ENCODE assay signal across 19 cellular contexts in genomic region chr11:76891285-76891684, GRCh38. TPM values are rescaled to one million over a fixed set of nuclear protein-coding genes. Genes with fewer than 3 reads are reported as not detected.
DNase-seq lines count a peak whose midpoint lies in the region; ATAC-seq and TF ChIP-seq lines count a peak whose summit lies in the region.
"Had no signal": no experiment of that assay in that cellular context is flagged by ENCODE, and none has a peak within 500 bp of the region (broad histone marks: within the 10 kb centered on the region; RNA-seq: fewer than 3 reads in every experiment).

No MANE protein-coding gene starts in this region.

- BruUV-seq in HCT116 (replicated peaks; lab: Mats Ljungman, UMichigan): no TSS peak

- H3K4me1 Mint-ChIP-seq in GM23338: peaks cover 4% of the 10 kb centered on the region
- H3K4me1 Mint-ChIP-seq: B cell, IgD-negative memory B cell had no signal

- CTCF ChIA-PET in HCT116 (lab: Charles Lee): no interaction called here

- H3K36me3 ChIP-seq in HCT116 (ENCODE audit: control insufficient read depth in 1 of 2, insufficient read depth in 2 of 2, low read length in 2 of 2): no peaks in the 10 kb centered on the region
- no peaks in the 10 kb centered on the region for H3K36me3 ChIP-seq in GM23338 (ENCODE audit: insufficient read depth)
- H3K36me3 ChIP-seq: Peyer's patch had no signal

- no peaks in the 10 kb centered on the region for H3K9me3 Mint-ChIP-seq in GM23338
- H3K9me3 Mint-ChIP-seq: CD4-positive, alpha-beta memory T cell; IgD-negative memory B cell had no signal

- intact Hi-C loops in HCT116 (cut with micrococcal nuclease): no loop called here

- POLR2A ChIA-PET in HCT116 (lab: Charles Lee): interaction anchor here (0.6 kb wide), 2 partner anchors 24 to 1148 kb away, joined by 3 read pairs; no protein-coding TSS in a partner anchor

- H3K27me3 Mint-ChIP-seq in GM23338 (ENCODE audit: insufficient read depth, low read depth, poor library complexity): no peaks in the 10 kb centered on the region
- H3K27me3 Mint-ChIP-seq: B cell; CD4-positive, alpha-beta memory T cell; IgD-negative memory B cell had no signal

- no peaks in the 10 kb centered on the region for H3K9me3 ChIP-seq in HCT116 (ENCODE audit: control insufficient read depth in 1 of 2, insufficient read depth in 1 of 2, low read depth in 1 of 2, low read length in 2 of 2)
- H3K9me3 ChIP-seq: Peyer's patch had no signal

- H3K27ac Mint-ChIP-seq in GM23338: no peak overlapping the region
- H3K27ac Mint-ChIP-seq: B cell; CD4-positive, alpha-beta memory T cell; IgD-negative memory B cell had no signal

- H3K79me2 ChIP-seq in HCT116 (ENCODE audit: insufficient read depth, low read length): peaks cover 15% of the 10 kb centered on the region; the same call in 1 of the 2 replicates
- peaks cover 3% of the 10 kb centered on the region; the same call in 1 of the 2 replicates for H3K79me2 ChIP-seq in GM23338 (replicated peaks; ENCODE audit: insufficient read depth)

- H3K4me3 ChIP-seq in HCT116 (replicated peaks in 1 of 2; ENCODE audit: low read depth in 1 of 2, low read length in 2 of 2) (no peak overlapping the region), GM23338 (no peak overlapping the region)
- H3K4me3 ChIP-seq: Peyer's patch had no signal

- no peak overlapping the region for H3K4me3 Mint-ChIP-seq in GM23338
- H3K4me3 Mint-ChIP-seq: B cell; CD4-positive, alpha-beta memory T cell; IgD-negative memory B cell had no signal

- H3K27me3 ChIP-seq in HCT116 (ENCODE audit: insufficient read depth, low read length) (no peaks in the 10 kb centered on the region), GM23338 (ENCODE audit: insufficient read depth) (no peaks in the 10 kb centered on the region)
- H3K27me3 ChIP-seq: Peyer's patch had no signal

- H3K9me2 ChIP-seq in HCT116 (ENCODE audit: insufficient read depth) (no peaks in the 10 kb centered on the region; the same call in 1 of the 2 replicates), GM23338 (ENCODE audit: insufficient read depth) (no peaks in the 10 kb centered on the region)

- H3K9ac ChIP-seq in HCT116 (ENCODE audit: low read length): no peak overlapping the region

- TF ChIP-seq CTCF in HCT116 (IDR thresholded peaks at IDR 0.05 in 2 of 3, conservative IDR thresholded peaks at IDR 0.05 in 1 of 3; ENCODE audit: borderline replicate concordance in 1 of 3, insufficient read depth in 1 of 3, low read depth in 2 of 3, low read length in 2 of 3): no peak
- TF ChIP-seq CTCF in GM23338 (conservative IDR thresholded peaks at IDR 0.05; ENCODE audit: low read depth in 2 of 2): no peak

- DNase-seq in HCT116 (ENCODE audit: low read depth, low spot score) (no peak), SK-N-DZ (ENCODE audit: low spot score) (peak; percentile 22), retina (peak; percentile 11), activated gamma-delta T cell (lab: John Stamatoyannopoulos, UW) (no peak), NCI-H146 (lab: John Stamatoyannopoulos, UW) (no peak), SIG-M5 treated with dmso at 0.1 percent for 504 hours (lab: John Stamatoyannopoulos, UW; ENCODE audit: unreplicated experiment) (no peak), GM23338 (ENCODE audit: low spot score) (no peak)
- DNase-seq: CD4-positive, alpha-beta memory T cell; DMS79 treated with DMSO at 0.1 percent for 48 hours; HCEC 1CT; NCI-H1092; NCI-H187 treated with DMSO at 0.1 percent for 48 hours; NCI-H446 treated with DMSO at 0.1 percent for 48 hours; NCI-H748 treated with DMSO at 0.1 percent for 48 hours; Peyer's patch; SHP77 had no signal

- H3F3A ChIP-seq in GM23338 (replicated peaks; ENCODE audit: low read depth): no peaks in the 10 kb centered on the region

- H3K4me1 ChIP-seq in HCT116 (ENCODE audit: control insufficient read depth in 1 of 2, insufficient read depth in 2 of 2, low read length in 2 of 2) (peaks cover 6 to 18% of the 10 kb centered on the region in 2 experiments), GM23338 (ENCODE audit: insufficient read depth) (0 out of 2 replicates have a peak, but pooled peaks cover 5% of the 10 kb centered on the region)

- H2AFZ ChIP-seq in HCT116 (ENCODE audit: low read depth, low read length, poor library complexity, severe bottlenecking) (no peak overlapping the region), GM23338 (no peak overlapping the region)

- RAD21 ChIA-PET in HCT116 (lab: Charles Lee; ENCODE audit: low non-redundant PET in 1 of 2, low total read pairs in 2 of 2, uncharacterized antibody in 2 of 2, unreplicated experiment in 2 of 2): no interaction called here

- TF ChIP-seq RAD21 in HCT116 (IDR thresholded peaks at IDR 0.05; ENCODE audit: low read depth): no peak

- H3K27ac ChIP-seq in HCT116 (ENCODE audit: low read depth, low read length): no peak overlapping the region; the same call in 1 of the 2 replicates
- H3K27ac ChIP-seq in cingulate gyrus (ENCODE audit: low read depth, low read length): peak overlapping the region; percentile 90
- no peak overlapping the region for H3K27ac ChIP-seq in GM23338 (ENCODE audit: low read depth)
- H3K27ac ChIP-seq: Peyer's patch had no signal

- H4K20me1 ChIP-seq in HCT116 (ENCODE audit: insufficient read depth) (no peaks in the 10 kb centered on the region; the same call in 1 of the 2 replicates), GM23338 (replicated peaks; ENCODE audit: insufficient read depth) (no peaks in the 10 kb centered on the region; the same call in 1 of the 2 replicates)

- ATAC-seq in HCT116 (peak; percentile 46; the same call in 1 of the 2 replicates), GM23338 (no peak)

- TF ChIP-seq POLR2A in HCT116 (IDR thresholded peaks at IDR 0.05; ENCODE audit: borderline replicate concordance, extremely low read depth, insufficient read depth, insufficient read length): no peak

- H3K4me2 ChIP-seq in HCT116 (ENCODE audit: low read length) (peak overlapping the region; percentile 25; the same call in 1 of the 2 replicates), GM23338 (no peak overlapping the region)

- H3K36me3 Mint-ChIP-seq in GM23338 (ENCODE audit: low read depth): no peaks in the 10 kb centered on the region

TF ChIP-seq in HCT116, 20 proteins besides CTCF, POLR2A, EP300 and RAD21 (continues in another document):
- no peak for TF ChIP-seq SP1 (IDR thresholded peaks at IDR 0.05; ENCODE audit: low read depth)
- no peak for TF ChIP-seq ZFX (IDR thresholded peaks at IDR 0.05)
- TF ChIP-seq POLR2AphosphoS5 (IDR thresholded peaks at IDR 0.05; ENCODE audit: low read depth, low read length): no peak
- no peak; the same call in 1 of the 2 replicates for TF ChIP-seq JUND (IDR thresholded peaks at IDR 0.05)
- TF ChIP-seq CBX3 (IDR thresholded peaks at IDR 0.05; ENCODE audit: low read depth): no peak
- no peak for TF ChIP-seq ATF3 (IDR thresholded peaks at IDR 0.05)
- TF ChIP-seq FOSL1 (IDR thresholded peaks at IDR 0.05; ENCODE audit: low read depth): no peak
- no peak for TF ChIP-seq ELF1 (IDR thresholded peaks at IDR 0.05; ENCODE audit: borderline replicate concordance, low read depth)
- TF ChIP-seq SRF (IDR thresholded peaks at IDR 0.05; ENCODE audit: low read depth): no peak
- TF ChIP-seq YY1 (IDR thresholded peaks at IDR 0.05; ENCODE audit: extremely low read depth, insufficient replicate concordance, low read depth, low read length): no peak

TF ChIP-seq in GM23338, 12 proteins besides CTCF, POLR2A, EP300 and RAD21 (continues in another document):
- TF ChIP-seq JUNB (IDR thresholded peaks at IDR 0.05; ENCODE audit: unreplicated experiment) (no peak), EZH2 (IDR thresholded peaks at IDR 0.05; ENCODE audit: low read depth, unreplicated experiment) (no peak), CREB1 (CRISPR knock-in tag; IDR thresholded peaks at IDR 0.05; ENCODE audit: low read depth) (no peak), ZNF331 (CRISPR knock-in tag; IDR thresholded peaks at IDR 0.05; ENCODE audit: low read depth) (no peak), NANOG (IDR thresholded peaks at IDR 0.05; ENCODE audit: borderline replicate concordance) (no peak)

RNA-seq across cellular contexts. Expression of gene ACER3, which starts 30.6 kb away (rescaled TPM):
- 19.1 TPM for total RNA-seq in HCT116 (2021; ENCODE audit: unreplicated experiment)
- polyA plus RNA-seq in HCT116 (2012): 7.1 and 8.1 TPM in 2 replicates
- polyA plus RNA-seq in SK-N-DZ (2014; cell fraction: cytosol; rRNA removed): 8.4 and 10.5 TPM in 2 replicates
- polyA plus RNA-seq in SK-N-DZ (2014; cell fraction: nucleus; rRNA removed): 7.0 and 7.1 TPM in 2 replicates
- 25.2 and 26.5 TPM in 2 replicates for total RNA-seq in GM23338 (2014; rRNA removed; shearing (Covaris generic))
- 5.2 and 6.2 TPM in 2 replicates for polyA plus RNA-seq in GM23338 (2016; fragmentation: Nextera tagmentation; extraction: Ambion mirVana)

Comparison
In these comparisons a context has a peak if more than half of its experiments do, and no peak if none do; other contexts are left out.
1. DNase-seq: peak in SK-N-DZ (single experiment) and retina (single experiment); none in HCT116 (single experiment), activated gamma-delta T cell (single experiment), NCI-H146 (single experiment), SIG-M5 treated with dmso at 0.1 percent for 504 hours (single experiment) and GM23338 (single experiment).